ENCODE assay signal across 17 cellular contexts in the genomic region with DNA sequence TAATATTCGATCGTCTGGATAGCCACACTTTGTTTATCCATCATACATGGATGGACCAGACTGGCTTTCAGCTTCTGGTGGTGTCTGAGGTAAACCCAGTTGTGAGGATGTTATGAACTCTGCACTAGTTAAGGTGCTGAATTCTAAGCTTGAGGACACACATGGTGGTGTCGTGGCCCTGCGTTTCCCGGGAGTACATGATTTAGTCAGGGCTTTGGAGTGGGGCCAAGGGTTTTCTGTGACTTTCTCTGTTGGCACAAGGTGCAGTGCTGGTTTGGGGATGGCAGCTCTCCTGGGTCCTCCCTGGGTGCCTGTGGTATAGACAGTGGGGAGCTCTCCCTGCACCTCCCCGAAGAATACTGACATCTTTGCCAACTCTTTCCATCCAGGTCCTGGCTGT.
DNase-seq lines count a peak whose midpoint lies in the region; ATAC-seq and TF ChIP-seq lines count a peak whose summit lies in the region.
"Had no signal": no experiment of that assay in that cellular context is flagged by ENCODE, and none has a peak within 500 bp of the region (broad histone marks: within the 10 kb centered on the region; RNA-seq: fewer than 3 reads in every experiment).

No MANE protein-coding gene starts in this region.

- peak overlapping the region in 1 of 2 experiments; percentile 38; a peak in 1 of 4 replicates for H4K8ac ChIP-seq in IMR-90 (ENCODE audit: low read depth in 2 of 2, low read length in 2 of 2)

- H2AK9ac ChIP-seq in IMR-90 (replicated peaks; ENCODE audit: low read depth, low read length, poor library complexity) = no peak overlapping the region

- no peak overlapping the region for H3K4me3 Mint-ChIP-seq in T-cell
- H3K4me3 Mint-ChIP-seq: B cell; CD8-positive, alpha-beta T cell had no signal

- H3K27me3 ChIP-seq in IMR-90 (ENCODE audit: control insufficient read depth, insufficient read depth, low read length) (no peaks in the 10 kb centered on the region), dorsolateral prefrontal cortex (no peaks in the 10 kb centered on the region), osteoblast (ENCODE audit: insufficient read depth, low read length) (no peaks in the 10 kb centered on the region)
- H3K27me3 ChIP-seq: BLaER1 treated with 17β-estradiol and CSF1 and Interleukin-3, amounts not matched to agents 10 nM and 100 nM had no signal

- H3K27ac ChIP-seq in IMR-90 (ENCODE audit: insufficient read depth, low read length) = no peak overlapping the region
- peak overlapping the region in 40 of 59 donors; percentile 2 to 88 (median 53) for H3K27ac ChIP-seq in dorsolateral prefrontal cortex
- H3K27ac ChIP-seq in osteoblast (ENCODE audit: low read depth, low read length) = no peak overlapping the region
- H3K27ac ChIP-seq: BLaER1 treated with 17β-estradiol and CSF1 and Interleukin-3, amounts not matched to agents 10 nM and 100 nM had no signal

- no peaks in the 10 kb centered on the region for H3K4me1 Mint-ChIP-seq in T-cell
- H3K4me1 Mint-ChIP-seq: B cell had no signal

- no TSS peak for BruUV-seq in IMR-90 (replicated peaks; lab: Mats Ljungman, UMichigan)

- POLR2A ChIA-PET in IMR-90 (lab: Charles Lee; ENCODE audit: unreplicated experiment) = no interaction called here
- POLR2A ChIA-PET in T-cell (lab: Charles Lee) = no interaction called here

- H2BK20ac ChIP-seq in IMR-90 (ENCODE audit: low read depth, low read length) = peak overlapping the region; percentile 59

- H3K9me3 ChIP-seq in IMR-90 (ENCODE audit: control insufficient read depth, insufficient read depth, low read length) (no peaks in the 10 kb centered on the region), osteoblast (ENCODE audit: low read depth, low read length) (no peaks in the 10 kb centered on the region)
- H3K9me3 ChIP-seq: HAP-1 had no signal

- no peak overlapping the region for H4K5ac ChIP-seq in IMR-90 (ENCODE audit: low read depth, low read length)

- H3K9me3 Mint-ChIP-seq in T-cell = no peaks in the 10 kb centered on the region
- H3K9me3 Mint-ChIP-seq: CD8-positive, alpha-beta T cell had no signal

- H3K79me1 ChIP-seq in IMR-90 (ENCODE audit: low read depth in 1 of 2, low read length in 2 of 2) = no peaks in the 10 kb centered on the region

- H3K4me2 ChIP-seq in IMR-90 (ENCODE audit: low read depth, low read length) (no peak overlapping the region), osteoblast (ENCODE audit: insufficient read depth, low read length) (no peak overlapping the region)
- H3K4me2 ChIP-seq: BLaER1 treated with 17β-estradiol and CSF1 and Interleukin-3, amounts not matched to agents 10 nM and 100 nM had no signal

- peak overlapping the region; percentile 68 for H3K4ac ChIP-seq in IMR-90 (ENCODE audit: low read depth, low read length)

- H2BK15ac ChIP-seq in IMR-90 (ENCODE audit: low read depth, low read length) = peak overlapping the region; percentile 60; the same call in 2 of the 3 replicates

- DNase-seq in IMR-90 (no peak), dorsolateral prefrontal cortex (peak in 1 of 10 donors; percentile 8), osteoblast (ENCODE audit: insufficient read length, low spot score, missing footprints) (peak; percentile 75), T-cell (no peak), NCI-H1105 (lab: John Stamatoyannopoulos, UW) (no peak), SIG-M5 treated with dmso at 0.1 percent for 504 hours (lab: John Stamatoyannopoulos, UW; ENCODE audit: unreplicated experiment) (no peak)
- DNase-seq: Calu3; CD8-positive, alpha-beta T cell; DMS53; DND-41; EL; GOT3 had no signal

- peak overlapping the region; percentile 70 for H2BK120ac ChIP-seq in IMR-90 (ENCODE audit: low read depth, low read length)

- dilution Hi-C loops in IMR-90 (cut with HindIII; ENCODE audit: low sequenced_read_pairs, unreplicated experiment) = no loop called here

- H4K20me1 ChIP-seq in IMR-90 (ENCODE audit: insufficient read depth, low read length) = no peaks in the 10 kb centered on the region
- no peaks in the 10 kb centered on the region for H4K20me1 ChIP-seq in osteoblast (ENCODE audit: insufficient read depth, low read length)

- H2AK5ac ChIP-seq in IMR-90 (ENCODE audit: low read depth, low read length) = peak overlapping the region; percentile 85; the same call in 1 of the 2 replicates

- no peaks in the 10 kb centered on the region for H3K79me2 ChIP-seq in osteoblast (ENCODE audit: insufficient read depth, low read length)

- no peak overlapping the region for H3K9ac ChIP-seq in IMR-90 (ENCODE audit: low read depth, low read length)
- H3K9ac ChIP-seq: BLaER1 treated with 17β-estradiol and CSF1 and Interleukin-3, amounts not matched to agents 10 nM and 100 nM had no signal

- H3K14ac ChIP-seq in IMR-90 (replicated peaks; ENCODE audit: low read depth, low read length) = peak overlapping the region; percentile 61; the same call in 1 of the 2 replicates

- H3K23ac ChIP-seq in IMR-90 (ENCODE audit: low read depth, low read length) = peak overlapping the region; percentile 35; the same call in 1 of the 2 replicates

- H3K56ac ChIP-seq in IMR-90 (ENCODE audit: extremely low read depth, insufficient read depth, low read length) = no peak overlapping the region

- H3K4me3 ChIP-seq in IMR-90 (ENCODE audit: insufficient read depth, low read depth, low read length) = no peak overlapping the region
- H3K4me3 ChIP-seq in dorsolateral prefrontal cortex = peak overlapping the region in 1 of 59 donors; percentile 18
- no peak overlapping the region for H3K4me3 ChIP-seq in osteoblast (ENCODE audit: insufficient read depth, low read length)
- H3K4me3 ChIP-seq: BLaER1 treated with 17β-estradiol and CSF1 and Interleukin-3, amounts not matched to agents 10 nM and 100 nM; GM12878; HAP-1 had no signal

- intact Hi-C loops in IMR-90 (cut with micrococcal nuclease) (loop anchor here (5.0 kb wide), 1 partner anchor 82 kb away; no protein-coding TSS in a partner anchor), dorsolateral prefrontal cortex (cut with DNase I) (no loop called here)

- H3K27ac Mint-ChIP-seq in T-cell = no peak overlapping the region
- H3K27ac Mint-ChIP-seq: B cell; CD8-positive, alpha-beta T cell had no signal

- ATAC-seq in IMR-90 (ENCODE audit: low read depth) (no peak), T-cell (replicated peaks in 1 of 4) (no peak)
- ATAC-seq: CD8-positive, alpha-beta T cell; GM12878; HepG2 had no signal

- no peak overlapping the region for H2BK5ac ChIP-seq in IMR-90 (ENCODE audit: low read depth, low read length, poor library complexity, severe bottlenecking)

- no CpG with 5 or more reads among the region's 6 CpGs for WGBS in IMR-90 (ENCODE audit: extremely low coverage in 2 of 2, insufficient read length in 1 of 2), 2 experiments

- peaks cover 0 to 5% of the 10 kb centered on the region in 2 donors for H3K27me3 Mint-ChIP-seq in T-cell

- no peaks in the 10 kb centered on the region for H3K36me3 Mint-ChIP-seq in T-cell
- H3K36me3 Mint-ChIP-seq: CD8-positive, alpha-beta T cell had no signal

- in situ Hi-C loops in IMR-90 (cut with MboI; ENCODE audit: low sequenced_read_pairs) = no loop called here

- TF ChIP-seq RAD21 in IMR-90 (IDR thresholded peaks at IDR 0.05; ENCODE audit: low read length) = no peak

- H4K91ac ChIP-seq in IMR-90 (ENCODE audit: insufficient read depth, low read depth, low read length) = peak overlapping the region; percentile 66

- H3K18ac ChIP-seq in IMR-90 (ENCODE audit: low read depth, low read length) = peak overlapping the region; percentile 37

- H3K9me1 ChIP-seq in IMR-90 (ENCODE audit: insufficient read depth, low read length) = peaks cover 10% of the 10 kb centered on the region; the same call in 1 of the 2 replicates

- CTCF ChIA-PET in IMR-90 (lab: Yijun Ruan, JAX) (interaction anchor here (1.0 to 1.1 kb wide), 2 partner anchors 115 to 133 kb away, joined by 3 to 4 read pairs; no protein-coding TSS in a partner anchor), T-cell (lab: Charles Lee) (no interaction called here)

- H3K36me3 ChIP-seq in IMR-90 (ENCODE audit: control insufficient read depth, insufficient read depth, low read length) (no peaks in the 10 kb centered on the region), osteoblast (ENCODE audit: insufficient read depth, low read length) (no peaks in the 10 kb centered on the region)
- H3K36me3 ChIP-seq: HAP-1 had no signal

- H3K4me1 ChIP-seq in IMR-90 (ENCODE audit: control insufficient read depth, insufficient read depth, low read length) (peaks cover 13% of the 10 kb centered on the region), osteoblast (ENCODE audit: insufficient read depth, low read length) (peaks cover 10% of the 10 kb centered on the region)
- H3K4me1 ChIP-seq: HAP-1 had no signal

- TF ChIP-seq CTCF in IMR-90 (conservative IDR thresholded peaks at IDR 0.05; ENCODE audit: low read depth, low read length) = no peak
- no peak for TF ChIP-seq CTCF in dorsolateral prefrontal cortex (IDR thresholded peaks at IDR 0.05 in 54 of 56, conservative IDR thresholded peaks at IDR 0.05 in 2 of 56; ENCODE audit: low read depth in 1 of 56, partially characterized antibody in 56 of 56)
- TF ChIP-seq CTCF in osteoblast (IDR thresholded peaks at IDR 0.05; ENCODE audit: extremely low read depth, low read depth, low read length) = no peak

- H2AFZ ChIP-seq in IMR-90 (replicated peaks; ENCODE audit: low read length, poor library complexity) (peak overlapping the region; percentile 18), osteoblast (ENCODE audit: low read length) (no peak overlapping the region)

- TF ChIP-seq POLR2A in IMR-90 (IDR thresholded peaks at IDR 0.05; ENCODE audit: low read depth, low read length) = no peak

TF ChIP-seq in IMR-90, 13 proteins besides CTCF, POLR2A, EP300 and RAD21 (continues in another document):
- TF ChIP-seq CHD1 (IDR thresholded peaks at IDR 0.05; ENCODE audit: low read depth, low read length) = no peak
- TF ChIP-seq RFX5 (IDR thresholded peaks at IDR 0.05; ENCODE audit: low read depth, low read length) = no peak
- TF ChIP-seq BHLHE40 (IDR thresholded peaks at IDR 0.05; ENCODE audit: low read depth, low read length) = no peak
- TF ChIP-seq SMC3 (IDR thresholded peaks at IDR 0.05; ENCODE audit: low read depth, low read length) = no peak
- TF ChIP-seq, protein P1, sequence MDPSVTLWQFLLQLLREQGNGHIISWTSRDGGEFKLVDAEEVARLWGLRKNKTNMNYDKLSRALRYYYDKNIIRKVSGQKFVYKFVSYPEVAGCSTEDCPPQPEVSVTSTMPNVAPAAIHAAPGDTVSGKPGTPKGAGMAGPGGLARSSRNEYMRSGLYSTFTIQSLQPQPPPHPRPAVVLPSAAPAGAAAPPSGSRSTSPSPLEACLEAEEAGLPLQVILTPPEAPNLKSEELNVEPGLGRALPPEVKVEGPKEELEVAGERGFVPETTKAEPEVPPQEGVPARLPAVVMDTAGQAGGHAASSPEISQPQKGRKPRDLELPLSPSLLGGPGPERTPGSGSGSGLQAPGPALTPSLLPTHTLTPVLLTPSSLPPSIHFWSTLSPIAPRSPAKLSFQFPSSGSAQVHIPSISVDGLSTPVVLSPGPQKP (IDR thresholded peaks at IDR 0.05; ENCODE audit: borderline replicate concordance, low read depth, low read length) = no peak
- no peak for TF ChIP-seq MAZ (IDR thresholded peaks at IDR 0.05; ENCODE audit: borderline replicate concordance, low read depth, low read length)
- TF ChIP-seq RCOR1 (IDR thresholded peaks at IDR 0.05; ENCODE audit: insufficient replicate concordance, low read length) = no peak
- TF ChIP-seq CEBPB (IDR thresholded peaks at IDR 0.05; ENCODE audit: low read depth, low read length) = no peak
- no peak for TF ChIP-seq MXI1 (IDR thresholded peaks at IDR 0.05; ENCODE audit: borderline replicate concordance, low read depth, low read length)

Comparison
In these comparisons a context has a peak if more than half of its experiments do, and no peak if none do; other contexts are left out.
1. H3K27ac ChIP-seq: peak in dorsolateral prefrontal cortex (40 of 59); none in IMR-90 (single experiment) and osteoblast (single experiment).